1 cellular context compared by ENCODE assay signal in the genomic region with DNA sequence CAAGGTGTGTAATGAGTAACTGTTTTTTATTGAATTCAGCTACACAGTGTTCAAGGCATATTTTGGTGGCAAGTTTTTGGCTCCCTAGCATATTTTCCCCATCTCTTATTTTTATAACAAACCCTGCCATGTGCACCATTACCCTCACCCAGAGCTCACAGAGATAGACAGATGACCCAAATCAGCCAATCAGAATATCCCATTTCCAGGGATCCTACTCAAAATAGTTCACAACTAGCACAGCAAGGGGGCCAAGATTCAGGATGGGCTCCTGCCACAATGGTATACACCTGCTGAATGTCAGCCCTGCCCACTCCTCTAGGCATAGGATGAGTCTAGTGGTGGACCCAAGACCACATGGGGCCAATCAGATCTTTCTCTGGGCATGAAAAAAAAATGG.
TF ChIP-seq lines count a peak whose summit lies in the region.

No MANE protein-coding gene starts in this region.

TF ChIP-seq in K562, 482 proteins besides CTCF, POLR2A, EP300 and RAD21 (continued from another document):
- TF ChIP-seq CHD7 (IDR thresholded peaks at IDR 0.05; ENCODE audit: low read depth, low read length) (no peak), HDAC2 (IDR thresholded peaks at IDR 0.05) (no peak), RBM14 (IDR thresholded peaks at IDR 0.05; ENCODE audit: borderline replicate concordance, insufficient read depth, low read depth, low read length) (no peak), ZEB2 (IDR thresholded peaks at IDR 0.05) (no peak), RAD51 (IDR thresholded peaks at IDR 0.05; ENCODE audit: borderline replicate concordance, low read depth) (peak; percentile 12; the same call in 1 of the 2 replicates), HINFP (tag; conservative IDR thresholded peaks at IDR 0.05; ENCODE audit: low read depth) (no peak), ZNF79 (CRISPR knock-in tag; IDR thresholded peaks at IDR 0.05; ENCODE audit: low read depth) (no peak), DEAF1 (CRISPR knock-in tag; IDR thresholded peaks at IDR 0.05) (no peak), USF2 (CRISPR knock-in tag; IDR thresholded peaks at IDR 0.05) (peak; percentile 56), NEUROD1 (IDR thresholded peaks at IDR 0.05; ENCODE audit: borderline replicate concordance, low read depth, low read length, partially characterized antibody) (no peak)
- TF ChIP-seq, protein P1, sequence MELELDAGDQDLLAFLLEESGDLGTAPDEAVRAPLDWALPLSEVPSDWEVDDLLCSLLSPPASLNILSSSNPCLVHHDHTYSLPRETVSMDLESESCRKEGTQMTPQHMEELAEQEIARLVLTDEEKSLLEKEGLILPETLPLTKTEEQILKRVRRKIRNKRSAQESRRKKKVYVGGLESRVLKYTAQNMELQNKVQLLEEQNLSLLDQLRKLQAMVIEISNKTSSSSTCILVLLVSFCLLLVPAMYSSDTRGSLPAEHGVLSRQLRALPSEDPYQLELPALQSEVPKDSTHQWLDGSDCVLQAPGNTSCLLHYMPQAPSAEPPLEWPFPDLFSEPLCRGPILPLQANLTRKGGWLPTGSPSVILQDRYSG (tag; conservative IDR thresholded peaks at IDR 0.05; ENCODE audit: low read depth), result 0 out of 2 replicates have a peak, but pooled peaks have one; percentile 14
- TF ChIP-seq, protein P2, sequence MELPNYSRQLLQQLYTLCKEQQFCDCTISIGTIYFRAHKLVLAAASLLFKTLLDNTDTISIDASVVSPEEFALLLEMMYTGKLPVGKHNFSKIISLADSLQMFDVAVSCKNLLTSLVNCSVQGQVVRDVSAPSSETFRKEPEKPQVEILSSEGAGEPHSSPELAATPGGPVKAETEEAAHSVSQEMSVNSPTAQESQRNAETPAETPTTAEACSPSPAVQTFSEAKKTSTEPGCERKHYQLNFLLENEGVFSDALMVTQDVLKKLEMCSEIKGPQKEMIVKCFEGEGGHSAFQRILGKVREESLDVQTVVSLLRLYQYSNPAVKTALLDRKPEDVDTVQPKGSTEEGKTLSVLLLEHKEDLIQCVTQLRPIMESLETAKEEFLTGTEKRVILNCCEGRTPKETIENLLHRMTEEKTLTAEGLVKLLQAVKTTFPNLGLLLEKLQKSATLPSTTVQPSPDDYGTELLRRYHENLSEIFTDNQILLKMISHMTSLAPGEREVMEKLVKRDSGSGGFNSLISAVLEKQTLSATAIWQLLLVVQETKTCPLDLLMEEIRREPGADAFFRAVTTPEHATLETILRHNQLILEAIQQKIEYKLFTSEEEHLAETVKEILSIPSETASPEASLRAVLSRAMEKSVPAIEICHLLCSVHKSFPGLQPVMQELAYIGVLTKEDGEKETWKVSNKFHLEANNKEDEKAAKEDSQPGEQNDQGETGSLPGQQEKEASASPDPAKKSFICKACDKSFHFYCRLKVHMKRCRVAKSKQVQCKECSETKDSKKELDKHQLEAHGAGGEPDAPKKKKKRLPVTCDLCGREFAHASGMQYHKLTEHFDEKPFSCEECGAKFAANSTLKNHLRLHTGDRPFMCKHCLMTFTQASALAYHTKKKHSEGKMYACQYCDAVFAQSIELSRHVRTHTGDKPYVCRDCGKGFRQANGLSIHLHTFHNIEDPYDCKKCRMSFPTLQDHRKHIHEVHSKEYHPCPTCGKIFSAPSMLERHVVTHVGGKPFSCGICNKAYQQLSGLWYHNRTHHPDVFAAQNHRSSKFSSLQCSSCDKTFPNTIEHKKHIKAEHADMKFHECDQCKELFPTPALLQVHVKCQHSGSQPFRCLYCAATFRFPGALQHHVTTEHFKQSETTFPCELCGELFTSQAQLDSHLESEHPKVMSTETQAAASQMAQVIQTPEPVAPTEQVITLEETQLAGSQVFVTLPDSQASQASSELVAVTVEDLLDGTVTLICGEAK (IDR thresholded peaks at IDR 0.05), result no peak
- TF ChIP-seq, protein P2 (CRISPR knock-in tag; IDR thresholded peaks at IDR 0.05), result no peak
